In the genomic region with DNA sequence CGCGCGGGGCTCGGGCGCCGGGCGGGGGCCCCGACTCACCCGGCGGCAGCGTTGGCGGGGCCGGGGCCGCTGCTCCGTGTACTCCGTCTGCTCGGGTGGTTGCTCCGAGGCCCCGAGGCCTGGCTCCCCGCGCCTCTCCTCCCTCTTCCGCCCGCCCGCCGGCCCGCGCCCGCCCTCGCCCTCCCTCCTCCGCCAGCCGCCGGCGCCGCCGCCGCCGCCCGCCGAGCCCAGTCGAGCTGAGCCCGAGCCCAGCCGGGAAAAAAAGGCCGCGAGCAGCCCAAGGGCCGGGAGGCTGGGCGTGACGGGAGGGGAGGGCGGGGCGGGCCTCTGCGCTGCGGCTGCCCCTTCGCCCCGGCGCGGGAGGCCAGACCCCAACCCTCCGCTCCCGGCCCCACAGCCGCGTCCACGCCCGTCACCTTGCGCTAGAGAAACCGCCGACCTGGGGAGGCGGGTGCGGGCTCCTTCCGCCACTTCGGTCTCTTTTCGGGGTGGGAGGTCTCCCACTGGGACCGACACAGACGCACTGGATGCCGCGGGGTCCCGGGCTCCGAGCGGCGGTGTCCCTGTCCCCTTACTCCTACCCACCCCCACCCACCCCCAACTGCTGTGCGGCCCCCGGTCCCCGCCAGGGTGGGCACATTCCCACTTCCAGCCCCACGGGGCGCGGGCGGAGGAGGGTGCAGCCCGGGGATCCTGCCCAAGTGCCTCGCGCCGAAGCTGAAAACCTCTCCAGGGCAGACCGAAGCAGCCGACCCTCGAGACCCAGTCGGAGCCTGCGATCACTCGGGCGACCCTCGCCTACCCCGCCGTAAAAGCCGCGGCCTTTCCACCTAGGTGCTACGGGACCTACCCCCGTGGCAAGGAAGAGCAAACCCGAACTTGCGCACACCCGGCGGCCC, we compare ENCODE assay signal across 8 cellular contexts. TPM values are rescaled to one million over a fixed set of nuclear protein-coding genes. Genes with fewer than 3 reads are reported as not detected.
DNase-seq lines count a peak whose midpoint lies in the region; FAIRE-seq and TF ChIP-seq lines count a peak whose summit lies in the region.

A gene with protein sequence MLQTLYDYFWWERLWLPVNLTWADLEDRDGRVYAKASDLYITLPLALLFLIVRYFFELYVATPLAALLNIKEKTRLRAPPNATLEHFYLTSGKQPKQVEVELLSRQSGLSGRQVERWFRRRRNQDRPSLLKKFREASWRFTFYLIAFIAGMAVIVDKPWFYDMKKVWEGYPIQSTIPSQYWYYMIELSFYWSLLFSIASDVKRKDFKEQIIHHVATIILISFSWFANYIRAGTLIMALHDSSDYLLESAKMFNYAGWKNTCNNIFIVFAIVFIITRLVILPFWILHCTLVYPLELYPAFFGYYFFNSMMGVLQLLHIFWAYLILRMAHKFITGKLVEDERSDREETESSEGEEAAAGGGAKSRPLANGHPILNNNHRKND (minus strand): TSS at position 256 of the 899 bp plus-strand sequence. CDS start 5,745 bp downstream, outside the sequence.

- no peak for TF ChIP-seq CTCF in astrocyte (IDR thresholded peaks at IDR 0.05; ENCODE audit: insufficient read depth, low read depth, low read length)
- no peak for TF ChIP-seq CTCF in retinal pigment epithelial cell (conservative IDR thresholded peaks at IDR 0.05; ENCODE audit: low read depth, low read length)

- peaks cover 2% of the 10 kb centered on the region for H3K36me3 Mint-ChIP-seq in astrocyte (ENCODE audit: low read depth, unreplicated experiment)

- DNase-seq in EL: peak; percentile 77
- DNase-seq in H54 (ENCODE audit: insufficient read length, low spot score): peak; percentile 90
- peak; percentile 83 for DNase-seq in NAMALWA (ENCODE audit: low spot score)
- DNase-seq in T-helper 22 cell (ENCODE audit: low read depth): peak; percentile 71
- peak; percentile 49 for DNase-seq in astrocyte (ENCODE audit: low read depth)
- DNase-seq in hepatic stellate cell (ENCODE audit: low spot score): peak; percentile 89
- no peak for DNase-seq in retinal pigment epithelial cell (ENCODE audit: low read depth)
- DNase-seq in cerebellar nuclear complex (lab: John Stamatoyannopoulos, UW): no peak

- no peaks in the 10 kb centered on the region for H3K27me3 Mint-ChIP-seq in astrocyte (ENCODE audit: low read depth, unreplicated experiment)

- no peaks in the 10 kb centered on the region for H3K27me3 ChIP-seq in astrocyte (ENCODE audit: insufficient read depth, low read length)

- FAIRE-seq in H54 (lab: Jason Lieb, UNC) (no peak), astrocyte (lab: Jason Lieb, UNC) (no peak)

- H3K27ac Mint-ChIP-seq in astrocyte (ENCODE audit: unreplicated experiment): peak within 1 kb of the TSS; percentile 86

- H3K4me1 ChIP-seq in astrocyte (ENCODE audit: insufficient read depth, low read length): peaks cover 48% of the 10 kb centered on the region

- H3K36me3 ChIP-seq in astrocyte (ENCODE audit: insufficient read depth, low read length): no peaks in the 10 kb centered on the region

- peak within 1 kb of the TSS; percentile 75 for H3K27ac ChIP-seq in astrocyte (ENCODE audit: low read depth, low read length)

- H3K79me2 ChIP-seq in astrocyte (ENCODE audit: insufficient read depth, low read length): peaks cover 44% of the 10 kb centered on the region

- peak within 1 kb of the TSS; percentile 91 for H3K4me3 ChIP-seq in astrocyte (ENCODE audit: insufficient read depth, low read depth, low read length)
- peak within 1 kb of the TSS; percentile 80 for H3K4me3 ChIP-seq in retinal pigment epithelial cell (ENCODE audit: low read length)

- H2AFZ ChIP-seq in astrocyte (ENCODE audit: low read depth, low read length): peak within 1 kb of the TSS; percentile 87

- H3K4me1 Mint-ChIP-seq in astrocyte (ENCODE audit: low read depth, unreplicated experiment): peaks cover 38% of the 10 kb centered on the region

- peaks cover 40% of the 10 kb centered on the region for H4K20me1 ChIP-seq in astrocyte (ENCODE audit: insufficient read depth, low read length)

- no peaks in the 10 kb centered on the region for H3K9me3 ChIP-seq in astrocyte (ENCODE audit: insufficient read depth, low read depth, low read length)

- peak within 1 kb of the TSS; percentile 97 for H3K4me2 ChIP-seq in astrocyte (ENCODE audit: low read length)

- H3K9ac ChIP-seq in astrocyte (ENCODE audit: low read length): peak within 1 kb of the TSS; percentile 88

- peak within 1 kb of the TSS; percentile 88 for H3K4me3 Mint-ChIP-seq in astrocyte (ENCODE audit: unreplicated experiment)

- peak; percentile 75 for TF ChIP-seq POLR2A in H54 (IDR thresholded peaks at IDR 0.05; ENCODE audit: low read depth, low read length)

- no peaks in the 10 kb centered on the region for H3K9me3 Mint-ChIP-seq in astrocyte (ENCODE audit: unreplicated experiment)

RNA-seq across cellular contexts. Expression of the gene that starts here (rescaled TPM):
- 177 and 189 TPM in 2 replicates for total RNA-seq in astrocyte

Comparison
In these comparisons a context has a peak if more than half of its experiments do, and no peak if none do; other contexts are left out.
1. DNase-seq: peak in EL (single experiment), H54 (single experiment), NAMALWA (single experiment), T-helper 22 cell (single experiment), astrocyte (single experiment) and hepatic stellate cell (single experiment); none in retinal pigment epithelial cell (single experiment) and cerebellar nuclear complex (0 of 2).